ENCODE assay signal across 15 cellular contexts in genomic region chr5:54263447-54263846, GRCh38. TPM values are rescaled to one million over a fixed set of nuclear protein-coding genes. Genes with fewer than 3 reads are reported as not detected.
DNase-seq lines count a peak whose midpoint lies in the region; ATAC-seq and TF ChIP-seq lines count a peak whose summit lies in the region.
"Had no signal": no experiment of that assay in that cellular context is flagged by ENCODE, and none has a peak within 500 bp of the region (broad histone marks: within the 10 kb centered on the region; RNA-seq: fewer than 3 reads in every experiment).

No MANE protein-coding gene starts in this region.

- no peaks in the 10 kb centered on the region for H3K36me3 ChIP-seq in neural progenitor cell
- H3K36me3 ChIP-seq: HAP-1 had no signal

- H3K27ac Mint-ChIP-seq in neural progenitor cell: no peak overlapping the region
- H3K27ac Mint-ChIP-seq: CD4-positive, CD25-positive, alpha-beta regulatory T cell; HFFc6 had no signal

- no peaks in the 10 kb centered on the region for H3F3A ChIP-seq in neural progenitor cell (ENCODE audit: low read depth)

- no peak overlapping the region for H3K4me3 Mint-ChIP-seq in neural progenitor cell
- H3K4me3 Mint-ChIP-seq: CD4-positive, CD25-positive, alpha-beta regulatory T cell; HFFc6 had no signal

- H3K27me3 Mint-ChIP-seq in neural progenitor cell (ENCODE audit: insufficient read depth, low read depth): no peaks in the 10 kb centered on the region
- H3K27me3 Mint-ChIP-seq: CD4-positive, CD25-positive, alpha-beta regulatory T cell had no signal

- no peak overlapping the region for H3K9ac ChIP-seq in neural progenitor cell
- H3K9ac ChIP-seq: BLaER1 treated with 17β-estradiol and CSF1 and Interleukin-3, amounts not matched to agents 10 nM and 100 nM had no signal

- DNase-seq in NCI-H2171 treated with DMSO at 0.1 percent for 48 hours (lab: John Stamatoyannopoulos, UW): peak; percentile 26
- no peak for DNase-seq in NCI-H2171 (lab: John Stamatoyannopoulos, UW)
- DNase-seq in Caki2 (ENCODE audit: low read depth): peak; percentile 32
- peak; percentile 26 for DNase-seq in choroid plexus epithelial cell (ENCODE audit: low read depth)
- DNase-seq in neural progenitor cell (ENCODE audit: low spot score): no peak
- no peak for DNase-seq in HuH-7.5 (ENCODE audit: low spot score)
- DNase-seq: 8988T; ACHN; Calu3; CD4-positive, CD25-positive, alpha-beta regulatory T cell; DMS 273 treated with DMSO at 0.1 percent for 48 hours; HFFc6 had no signal

- TF ChIP-seq CTCF in choroid plexus epithelial cell (conservative IDR thresholded peaks at IDR 0.05; ENCODE audit: low read depth, low read length) (no peak), neural progenitor cell (IDR thresholded peaks at IDR 0.05) (no peak)

- no peaks in the 10 kb centered on the region for H3K9me3 ChIP-seq in neural progenitor cell (ENCODE audit: low read depth)
- H3K9me3 ChIP-seq: HAP-1 had no signal

- H3K4me1 ChIP-seq in neural progenitor cell: peaks cover 13% of the 10 kb centered on the region
- H3K4me1 ChIP-seq: HAP-1 had no signal

- H3K79me2 ChIP-seq in neural progenitor cell (ENCODE audit: low read depth): peaks cover 7% of the 10 kb centered on the region

- no peaks in the 10 kb centered on the region for H3K9me3 Mint-ChIP-seq in neural progenitor cell
- H3K9me3 Mint-ChIP-seq: HFFc6 had no signal

- H2AFZ ChIP-seq in neural progenitor cell (replicated peaks): no peak overlapping the region

- H3K36me3 Mint-ChIP-seq in neural progenitor cell: no peaks in the 10 kb centered on the region

- no peak overlapping the region for H3K27ac ChIP-seq in neural progenitor cell
- H3K27ac ChIP-seq: BLaER1 treated with 17β-estradiol and CSF1 and Interleukin-3, amounts not matched to agents 10 nM and 100 nM had no signal

- peak overlapping the region; percentile 6 for H3K4me2 ChIP-seq in neural progenitor cell
- H3K4me2 ChIP-seq: BLaER1 treated with 17β-estradiol and CSF1 and Interleukin-3, amounts not matched to agents 10 nM and 100 nM had no signal

- no peak overlapping the region for H3K4me3 ChIP-seq in choroid plexus epithelial cell (ENCODE audit: low read depth, low read length)
- no peak overlapping the region for H3K4me3 ChIP-seq in neural progenitor cell
- H3K4me3 ChIP-seq: BLaER1 treated with 17β-estradiol and CSF1 and Interleukin-3, amounts not matched to agents 10 nM and 100 nM; HAP-1 had no signal

- in situ Hi-C loops in Caki2 (cut with HindIII; ENCODE audit: low pct_unique_long_range_greater_than_20kb, low sequenced_read_pairs): no loop called here

- H4K20me1 ChIP-seq in neural progenitor cell (ENCODE audit: low read depth): no peaks in the 10 kb centered on the region

- H3K4me1 Mint-ChIP-seq in neural progenitor cell: no peaks in the 10 kb centered on the region

- no peak for ATAC-seq in HG03108 (IDR thresholded peaks at IDR 0.05; ENCODE audit: unreplicated experiment)

- no peaks in the 10 kb centered on the region for H3K27me3 ChIP-seq in neural progenitor cell
- H3K27me3 ChIP-seq: BLaER1 treated with 17β-estradiol and CSF1 and Interleukin-3, amounts not matched to agents 10 nM and 100 nM had no signal

RNA-seq across cellular contexts. Expression of gene ARL15, which starts 46.9 kb away (rescaled TPM):
- 3.9 and 6.7 TPM in 2 replicates for total RNA-seq in Caki2 (2014; rRNA removed; shearing (Covaris generic); ENCODE audit: low replicate concordance)
- total RNA-seq in neural progenitor cell (ENCODE audit: low replicate concordance): 33.0 and 39.1 TPM in 2 replicates

Comparison
In these comparisons a context has a peak if more than half of its experiments do, and no peak if none do; other contexts are left out.
1. DNase-seq: peak in NCI-H2171 treated with DMSO at 0.1 percent for 48 hours (single experiment), Caki2 (single experiment) and choroid plexus epithelial cell (single experiment); none in NCI-H2171 (single experiment), neural progenitor cell (single experiment) and HuH-7.5 (single experiment).